14 cellular contexts compared by ENCODE assay signal in the genomic region with DNA sequence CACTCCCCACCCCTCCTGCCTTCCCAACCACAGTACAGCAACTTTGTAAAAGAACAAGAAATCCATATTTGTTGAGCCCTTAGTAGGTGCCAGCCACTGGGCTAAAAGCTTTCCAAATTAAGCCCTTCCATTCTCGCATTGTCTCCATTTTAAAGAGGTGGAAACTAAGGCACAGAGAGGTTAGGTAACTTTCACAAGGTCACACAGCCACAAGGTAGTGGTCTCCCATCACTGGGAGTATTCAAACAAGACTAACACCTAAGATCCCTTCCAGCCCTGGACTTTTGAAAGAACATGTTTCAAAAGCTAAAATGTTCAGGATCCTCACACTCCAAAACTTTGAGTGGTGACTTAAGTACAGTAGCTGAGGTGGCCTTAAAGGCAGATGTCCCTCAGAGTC.
"Had no signal": no experiment of that assay in that cellular context is flagged by ENCODE, and none has a peak within 500 bp of the region (broad histone marks: within the 10 kb centered on the region; RNA-seq: fewer than 3 reads in every experiment).

No MANE protein-coding gene starts in this region.

- H3K9me3 Mint-ChIP-seq: activated naive CD8-positive, alpha-beta T cell treated with anti-CD3 and anti-CD28 coated beads, Interleukin-2, amount 50 U/mL, for 24 hours; activated T-helper 1 cell treated with anti-CD3 and anti-CD28 coated beads, Interleukin-12 subunit alpha, Interleukin-12 subunit beta, Interleukin-2, Interleukin-4 antibody, amounts not matched to agents 30 ng/mL and 10 ng/mL and 1 ng/mL, durations not matched to agents 14 hours and 24 hours and 36 hours; memory B cell; stimulated activated effector memory CD8-positive, alpha-beta T cell treated with anti-CD3 and anti-CD28 coated beads, Interleukin-12 subunit alpha, Interleukin-12 subunit beta, amount 100 ng/mL, for 72 hours had no signal

- H3K36me3 Mint-ChIP-seq: stimulated activated effector memory CD8-positive, alpha-beta T cell treated with anti-CD3 and anti-CD28 coated beads, Interleukin-12 subunit alpha, Interleukin-12 subunit beta, amount 100 ng/mL, for 72 hours had no signal

- H3K4me3 Mint-ChIP-seq: activated naive CD8-positive, alpha-beta T cell treated with anti-CD3 and anti-CD28 coated beads, Interleukin-2, amount 50 U/mL, for 24 hours; activated T-helper 1 cell treated with anti-CD3 and anti-CD28 coated beads, Interleukin-12 subunit alpha, Interleukin-12 subunit beta, Interleukin-2, Interleukin-4 antibody, amounts not matched to agents 30 ng/mL and 10 ng/mL and 1 ng/mL, durations not matched to agents 14 hours and 24 hours and 36 hours; memory B cell; stimulated activated effector memory CD8-positive, alpha-beta T cell treated with anti-CD3 and anti-CD28 coated beads, Interleukin-12 subunit alpha, Interleukin-12 subunit beta, amount 100 ng/mL, for 72 hours had no signal

- H3K27ac Mint-ChIP-seq: activated naive CD8-positive, alpha-beta T cell treated with anti-CD3 and anti-CD28 coated beads, Interleukin-2, amount 50 U/mL, for 24 hours; activated T-helper 1 cell treated with anti-CD3 and anti-CD28 coated beads, Interleukin-12 subunit alpha, Interleukin-12 subunit beta, Interleukin-2, Interleukin-4 antibody, amounts not matched to agents 30 ng/mL and 10 ng/mL and 1 ng/mL, durations not matched to agents 14 hours and 24 hours and 36 hours; memory B cell; stimulated activated effector memory CD8-positive, alpha-beta T cell treated with anti-CD3 and anti-CD28 coated beads, Interleukin-12 subunit alpha, Interleukin-12 subunit beta, amount 100 ng/mL, for 72 hours had no signal

- H3K36me3 ChIP-seq: neutrophil, upper lobe of left lung, WERI-Rb-1 had no signal

- H3K27me3 ChIP-seq: SJSA1 had no signal

- H3K27ac ChIP-seq: neutrophil, SJSA1, WERI-Rb-1 had no signal

- H3K4me3 ChIP-seq: SJSA1, upper lobe of left lung had no signal

- ATAC-seq: left colon; right cardiac atrium; stimulated activated effector memory CD8-positive, alpha-beta T cell treated with anti-CD3 and anti-CD28 coated beads, Interleukin-12 subunit alpha, Interleukin-12 subunit beta, amount 100 ng/mL, for 72 hours had no signal

- DNase-seq: activated CD4-positive, alpha-beta T cell treated with anti-CD3 and anti-CD28 coated beads for 4 hours; activated naive CD4-positive, alpha-beta T cell treated with Interleukin-2 at 50 U/mL for 16 hours; activated naive CD8-positive, alpha-beta T cell treated with anti-CD3 and anti-CD28 coated beads, Interleukin-2, amount 50 U/mL, for 24 hours; dermis blood vessel endothelial cell; left colon; T1000; upper lobe of left lung; WERI-Rb-1 had no signal

- H3K9me3 ChIP-seq: neutrophil, SJSA1, upper lobe of left lung had no signal
